Comparison of ENCODE assay signal across 8 cellular contexts in the genomic region with DNA sequence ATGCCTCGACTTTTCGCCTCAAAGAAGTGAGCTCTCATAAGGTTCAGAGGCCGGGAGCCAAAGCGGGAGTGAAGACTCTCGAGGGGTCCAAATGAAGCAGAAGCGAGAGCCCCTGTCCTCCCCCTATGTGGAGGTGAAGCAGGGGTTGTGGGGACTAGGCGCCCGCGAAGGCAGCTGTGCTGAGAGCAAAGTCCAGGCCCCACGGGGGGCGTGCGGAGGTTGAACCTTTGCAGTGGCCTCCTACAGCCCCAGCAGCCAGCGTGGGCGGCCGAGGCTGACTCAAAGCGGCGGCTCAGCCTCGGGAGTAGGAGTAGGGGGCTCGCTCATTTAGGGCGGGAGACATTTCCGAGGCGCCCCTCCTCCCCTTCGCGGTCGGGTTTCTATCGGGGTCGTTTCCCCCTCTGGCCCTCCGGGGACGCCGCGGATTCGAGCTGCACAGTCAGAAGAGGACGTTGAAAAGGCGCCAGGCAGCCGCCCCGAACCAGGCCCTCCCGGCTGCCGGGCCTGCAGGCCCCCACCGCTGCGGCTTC. TPM values are rescaled to one million over a fixed set of nuclear protein-coding genes. Genes with fewer than 3 reads are reported as not detected.
DNase-seq lines count a peak whose midpoint lies in the region; ATAC-seq and TF ChIP-seq lines count a peak whose summit lies in the region.

No MANE protein-coding gene starts in this region.

- BruUV-seq in OCI-LY7 (replicated peaks; lab: Mats Ljungman, UMichigan): no TSS peak

- H2AFZ ChIP-seq in OCI-LY7 (ENCODE audit: low read length): peak overlapping the region; percentile 92

- H3K36me3 ChIP-seq in OCI-LY7 (ENCODE audit: insufficient read depth, low read length) (no peaks in the 10 kb centered on the region), mucosa of rectum (ENCODE audit: control insufficient read depth in 2 of 2, insufficient read depth in 2 of 2, low read length in 2 of 2) (no peaks in the 10 kb centered on the region), subcutaneous abdominal adipose tissue (ENCODE audit: control insufficient read depth in 5 of 5, insufficient read depth in 5 of 5, low read length in 5 of 5) (no peaks in the 10 kb centered on the region)

- H3K27me3 ChIP-seq in mucosa of rectum (ENCODE audit: control insufficient read depth in 2 of 2, insufficient read depth in 2 of 2, low read length in 2 of 2) (no peaks in the 10 kb centered on the region), subcutaneous abdominal adipose tissue (ENCODE audit: control insufficient read depth in 5 of 5, insufficient read depth in 4 of 5, low read length in 5 of 5) (no peaks in the 10 kb centered on the region)

- H4K20me1 ChIP-seq in OCI-LY7 (ENCODE audit: insufficient read depth, low read length): peaks cover 21% of the 10 kb centered on the region; the same call in 1 of the 2 replicates

- peak; percentile 35 for DNase-seq in activated CD4-positive, CD25-positive, alpha-beta regulatory T cell treated with anti-CD3 and anti-CD28 coated beads, Interleukin-2, amount 50 U/mL, for 16 hours (ENCODE audit: low read depth, low spot score)
- DNase-seq in activated CD4-positive, CD25-positive, alpha-beta regulatory T cell treated with anti-CD3 and anti-CD28 coated beads, Interleukin-2, amount 50 U/mL, for 72 hours: no peak
- no peak for DNase-seq in OCI-LY7 (ENCODE audit: low spot score)
- peak; percentile 48 for DNase-seq in choroid plexus epithelial cell (ENCODE audit: low read depth)
- DNase-seq in SIG-M5 (lab: John Stamatoyannopoulos, UW): no peak

- peaks cover 37% of the 10 kb centered on the region for H3K79me2 ChIP-seq in OCI-LY7 (ENCODE audit: insufficient read depth, low read depth, low read length)

- ATAC-seq in HG02798 (IDR thresholded peaks at IDR 0.05; ENCODE audit: poor library complexity, unreplicated experiment): peak; percentile 43

- peak overlapping the region; percentile 96 for H3K4me3 ChIP-seq in OCI-LY7 (ENCODE audit: low read depth, low read length, poor library complexity, severe bottlenecking)
- peak overlapping the region; percentile 82 for H3K4me3 ChIP-seq in choroid plexus epithelial cell (ENCODE audit: low read depth, low read length)
- H3K4me3 ChIP-seq in mucosa of rectum (ENCODE audit: low read length in 2 of 2): peak overlapping the region; percentile 70 to 90
- H3K4me3 ChIP-seq in subcutaneous abdominal adipose tissue (ENCODE audit: low read depth in 1 of 5, low read length in 5 of 5): peak overlapping the region; percentile 69 to 83 (median 73)

- POLR2A ChIA-PET in OCI-LY7 (lab: Charles Lee): interaction anchor here (0.6 to 3.1 kb wide), 14 partner anchors 8 to 144 kb away, joined by 3 to 19 read pairs (median 4); no protein-coding TSS in a partner anchor

- H3K9ac ChIP-seq in mucosa of rectum (ENCODE audit: low read depth in 1 of 2, low read length in 2 of 2): peak overlapping the region; percentile 66 to 84
- H3K9ac ChIP-seq in subcutaneous abdominal adipose tissue (ENCODE audit: low read length in 5 of 5): peak overlapping the region; percentile 30 to 88 (median 80)

- CTCF ChIA-PET in OCI-LY7 (lab: Charles Lee; ENCODE audit: unreplicated experiment): interaction anchor here (0.6 to 0.8 kb wide), 2 partner anchors 8 to 297 kb away, joined by 5 to 6 read pairs; no protein-coding TSS in a partner anchor

- TF ChIP-seq CTCF in OCI-LY7 (conservative IDR thresholded peaks at IDR 0.05; ENCODE audit: low read length) (no peak), choroid plexus epithelial cell (conservative IDR thresholded peaks at IDR 0.05; ENCODE audit: low read depth, low read length) (no peak)

- H3K9me3 ChIP-seq in OCI-LY7 (ENCODE audit: low read length): no peaks in the 10 kb centered on the region
- H3K9me3 ChIP-seq in mucosa of rectum (ENCODE audit: control insufficient read depth in 2 of 2, low read length in 2 of 2): no peaks in the 10 kb centered on the region
- H3K9me3 ChIP-seq in subcutaneous abdominal adipose tissue (ENCODE audit: control insufficient read depth in 5 of 5, low read length in 5 of 5): no peaks in the 10 kb centered on the region

- H3K27ac ChIP-seq in OCI-LY7 (ENCODE audit: low read depth, low read length, poor library complexity, severe bottlenecking) (peak overlapping the region; percentile 40), mucosa of rectum (ENCODE audit: low read depth in 2 of 2, low read length in 2 of 2) (peak overlapping the region; percentile 87 to 91), subcutaneous abdominal adipose tissue (ENCODE audit: low read depth, low read length) (peak overlapping the region; percentile 91)

- H3K4me2 ChIP-seq in OCI-LY7 (ENCODE audit: low read length): peak overlapping the region; percentile 92

- intact Hi-C loops in OCI-LY7 (cut with micrococcal nuclease; ENCODE audit: unreplicated experiment): loop anchor here (2.0 kb wide), 1 partner anchor 204 kb away; no protein-coding TSS in a partner anchor

- H3K4me1 ChIP-seq in OCI-LY7 (ENCODE audit: insufficient read depth, low read length, poor library complexity, severe bottlenecking) (peaks cover 63% of the 10 kb centered on the region), mucosa of rectum (ENCODE audit: control insufficient read depth in 2 of 2, insufficient read depth in 2 of 2, low read length in 2 of 2) (peaks cover 34 to 56% of the 10 kb centered on the region in 2 donors), subcutaneous abdominal adipose tissue (ENCODE audit: control insufficient read depth in 5 of 5, insufficient read depth in 5 of 5, low read length in 5 of 5) (peaks cover 1 to 49% (median 44%) of the 10 kb centered on the region in 5 donors)

- H3K9me2 ChIP-seq in OCI-LY7 (ENCODE audit: insufficient read depth, low read length): no peaks in the 10 kb centered on the region

RNA-seq across cellular contexts. Expression of a gene that starts 0.5 kb away (rescaled TPM):
- total RNA-seq in OCI-LY7 (2014; rRNA removed; shearing (Covaris generic)): 53.3 and 75.8 TPM in 2 replicates
- total RNA-seq in OCI-LY7 (2022): 89.7 and 100 TPM in 2 replicates

Comparison
In these comparisons a context has a peak if more than half of its experiments do, and no peak if none do; other contexts are left out.
1. DNase-seq: peak in activated CD4-positive, CD25-positive, alpha-beta regulatory T cell treated with anti-CD3 and anti-CD28 coated beads, Interleukin-2, amount 50 U/mL, for 16 hours (single experiment) and choroid plexus epithelial cell (single experiment); none in activated CD4-positive, CD25-positive, alpha-beta regulatory T cell treated with anti-CD3 and anti-CD28 coated beads, Interleukin-2, amount 50 U/mL, for 72 hours (single experiment), OCI-LY7 (single experiment) and SIG-M5 (single experiment).
2. H3K27ac ChIP-seq: peak in every context shown above with its lines; median percentile 91 in subcutaneous abdominal adipose tissue; 89 in mucosa of rectum; 40 in OCI-LY7.
3. Peak in every context shown above with its lines, with median percentiles within 50 percentile points of each other: H3K4me3 ChIP-seq.